Comparison of ENCODE assay signal across 29 cellular contexts in genomic region chr4:2368779-2369437, GRCh38. TPM values are rescaled to one million over a fixed set of nuclear protein-coding genes. Genes with fewer than 3 reads are reported as not detected.
"Had no signal": no experiment of that assay in that cellular context is flagged by ENCODE, and none has a peak within 500 bp of the region (broad histone marks: within the 10 kb centered on the region; RNA-seq: fewer than 3 reads in every experiment).

No MANE protein-coding gene starts in this region.

- H3K9me3 ChIP-seq: body of pancreas, vagina had no signal

- H3K9me3 Mint-ChIP-seq: activated naive CD8-positive, alpha-beta T cell treated with anti-CD3 and anti-CD28 coated beads, Interleukin-2, amount 50 U/mL, for 24 hours had no signal

- H3K36me3 ChIP-seq: neural progenitor cell, transverse colon, vagina had no signal

- H3K4me1 ChIP-seq: foreskin keratinocyte, neural progenitor cell had no signal

- H3K27ac ChIP-seq: body of pancreas, foreskin keratinocyte, neural progenitor cell, transverse colon, vagina, VCaP had no signal

- H3K27ac Mint-ChIP-seq: activated naive CD4-positive, alpha-beta T cell treated with anti-CD3 and anti-CD28 coated beads, Interleukin-2, amount 10 ng/mL, durations not matched to agents 7 days and 5 days; activated naive CD8-positive, alpha-beta T cell treated with anti-CD3 and anti-CD28 coated beads, Interleukin-2, amount 50 U/mL, for 24 hours; activated T-helper 2 cell treated with anti-CD3 and anti-CD28 coated beads, Interferon-gamma antibody, Interleukin-2, Interleukin-4, amounts not matched to agents 10 μg/mL and 5 μg/mL and 100 μg/mL, durations not matched to agents 14 hours and 24 hours and 36 hours; neural progenitor cell; progenitor cell of endocrine pancreas; stimulated activated memory B cell treated with anti-CD40 and anti-IgM and Interleukin-4, amounts not matched to agents 10 μg/mL and 1 μg/mL and 100 μg/mL, for 72 hours; T-cell; T-helper 2 cell treated with Interferon-gamma antibody and Interleukin-4, amounts not matched to agents 5 μg/mL and 100 μg/mL, for 36 hours had no signal

- H3K27me3 Mint-ChIP-seq: activated naive CD8-positive, alpha-beta T cell treated with anti-CD3 and anti-CD28 coated beads, Interleukin-2, amount 50 U/mL, for 24 hours; naive thymus-derived CD8-positive, alpha-beta T cell; progenitor cell of endocrine pancreas; T-cell had no signal

- H3K36me3 Mint-ChIP-seq: activated naive CD4-positive, alpha-beta T cell treated with anti-CD3 and anti-CD28 coated beads, Interleukin-2, amount 10 ng/mL, durations not matched to agents 7 days and 5 days; neural progenitor cell had no signal

- H3K4me3 ChIP-seq: body of pancreas, lung, neural progenitor cell, transverse colon, vagina had no signal

- DNase-seq: activated CD4-positive, alpha-beta T cell treated with anti-CD3 and anti-CD28 coated beads, Interleukin-2, amount 50 U/mL, for 1 hour; activated CD4-positive, CD25-positive, alpha-beta regulatory T cell treated with anti-CD3 and anti-CD28 coated beads, Interleukin-2, amount 50 U/mL, for 72 hours; activated CD8-positive, alpha-beta memory T cell treated with anti-CD3 and anti-CD28 coated beads for 24 hours; activated CD8-positive, alpha-beta memory T cell treated with anti-CD3 and anti-CD28 coated beads, Interleukin-2, amount 50 U/mL, for 4 hours; activated naive CD4-positive, alpha-beta T cell treated with anti-CD3 and anti-CD28 coated beads, Interleukin-2, amount 10 ng/mL, durations not matched to agents 7 days and 5 days; activated naive CD8-positive, alpha-beta T cell treated with anti-CD3 and anti-CD28 coated beads, Interleukin-2, amount 50 U/mL, for 24 hours; activated T-cell treated with anti-CD3 and anti-CD28 coated beads, Interleukin-2, amount 50 U/mL, for 4 hours; dermis blood vessel endothelial cell; effector CD8-positive, alpha-beta T cell; foreskin keratinocyte; naive thymus-derived CD8-positive, alpha-beta T cell; stimulated activated CD4-positive, alpha-beta T cell treated with anti-CD3 and anti-CD28 coated beads, Interleukin-12 subunit alpha, Interleukin-12 subunit beta, amount 100 ng/mL, for 4 hours; stimulated activated CD4-positive, alpha-beta T cell treated with anti-CD3 and anti-CD28 coated beads, Interleukin-1b, Interleukin-23, amount 100 ng/mL, for 48 hours; T-cell; transverse colon had no signal

- H3K9ac ChIP-seq: neural progenitor cell had no signal

- ATAC-seq: activated naive CD8-positive, alpha-beta T cell treated with anti-CD3 and anti-CD28 coated beads, Interleukin-2, amount 50 U/mL, for 24 hours; activated T-cell treated with anti-CD3 and anti-CD28 coated beads, Interleukin-2, amount 50 U/mL, for 4 hours; body of pancreas; foreskin keratinocyte; left lobe of liver; naive thymus-derived CD8-positive, alpha-beta T cell; stimulated activated memory B cell treated with anti-CD40 and anti-IgM and Interleukin-4, amounts not matched to agents 10 μg/mL and 1 μg/mL and 100 μg/mL, for 72 hours; T-cell had no signal

- H3K4me3 Mint-ChIP-seq: activated naive CD4-positive, alpha-beta T cell treated with anti-CD3 and anti-CD28 coated beads, Interleukin-2, amount 10 ng/mL, durations not matched to agents 7 days and 5 days; activated naive CD8-positive, alpha-beta T cell treated with anti-CD3 and anti-CD28 coated beads, Interleukin-2, amount 50 U/mL, for 24 hours; activated T-cell treated with anti-CD3 and anti-CD28 coated beads, Interleukin-2, amount 50 U/mL, for 4 hours; stimulated activated memory B cell treated with anti-CD40 and anti-IgM and Interleukin-4, amounts not matched to agents 10 μg/mL and 1 μg/mL and 100 μg/mL, for 72 hours; T-cell; T-helper 2 cell treated with Interferon-gamma antibody and Interleukin-4, amounts not matched to agents 5 μg/mL and 100 μg/mL, for 36 hours had no signal

- H3K27me3 ChIP-seq: body of pancreas, neural progenitor cell, transverse colon, vagina had no signal

- H3K4me1 Mint-ChIP-seq: stimulated activated memory B cell treated with anti-CD40 and anti-IgM and Interleukin-4, amounts not matched to agents 10 μg/mL and 1 μg/mL and 100 μg/mL, for 72 hours had no signal

RNA-seq across cellular contexts. Expression of gene CFAP99, which starts 49.8 kb away (rescaled TPM):
- total RNA-seq: activated T-cell treated with anti-CD3 and anti-CD28 coated beads, Interleukin-2, amount 50 U/mL, for 4 hours; activated T-helper 2 cell treated with anti-CD3 and anti-CD28 coated beads, Interferon-gamma antibody, Interleukin-2, Interleukin-4, amounts not matched to agents 10 μg/mL and 5 μg/mL and 100 μg/mL, durations not matched to agents 14 hours and 24 hours and 36 hours; body of pancreas; cardiac septum; foreskin keratinocyte; glomerular endothelial cell; kidney epithelial cell; naive thymus-derived CD8-positive, alpha-beta T cell; progenitor cell of endocrine pancreas; temporal lobe; vagina had no signal
- polyA plus RNA-seq: foreskin keratinocyte had no signal
